ENCODE assay signal across 2 cellular contexts in genomic region chrX:129357428-129357827, GRCh38.
DNase-seq lines count a peak whose midpoint lies in the region; ATAC-seq, FAIRE-seq and TF ChIP-seq lines count a peak whose summit lies in the region.
"Not testable (repeated sequence)": the region's sequence is repeated elsewhere in the genome, so short reads cannot be mapped to it uniquely, and the experiment has no call there.

No MANE protein-coding gene starts in this region.

- intact Hi-C loops in K562 (cut with micrococcal nuclease): not testable (repeated sequence)

- not testable (repeated sequence) for H3K4me1 ChIP-seq in HEK293 (ENCODE audit: control insufficient read depth, insufficient read depth, low read length); K562 (replicated peaks in 1 of 2; ENCODE audit: control insufficient read depth in 2 of 2, insufficient read depth in 2 of 2, low read length in 2 of 2)

- not testable (repeated sequence) for BruUV-seq in K562 (replicated peaks; lab: Mats Ljungman, UMichigan)

- POLR2A ChIA-PET in HEK293 (lab: Yijun Ruan, JAX); K562 (lab: Yijun Ruan, JAX): not testable (repeated sequence)

- H3K4me3 ChIP-seq in HEK293 (ENCODE audit: low read depth, low read length); K562: not testable (repeated sequence)

- DNase-seq in K562 (ENCODE audit: extremely low read depth in 1 of 4, low spot score in 3 of 4): not testable (repeated sequence)

- TF ChIP-seq POLR2A in K562 (conservative IDR thresholded peaks at IDR 0.05): not testable (repeated sequence)

- not testable (repeated sequence) for H3K27ac ChIP-seq in HEK293 (ENCODE audit: extremely low read depth, low read depth, low read length); K562 (ENCODE audit: extremely low read depth, low read depth, low read length)

- not testable (repeated sequence) for H3K4me2 ChIP-seq in K562 (ENCODE audit: insufficient read depth, low read length)

- not testable (repeated sequence) for TF ChIP-seq CTCF in HEK293 (tag by site-specific recombination; IDR thresholded peaks at IDR 0.05); K562 (IDR thresholded peaks at IDR 0.05 in 2 of 3, conservative IDR thresholded peaks at IDR 0.05 in 1 of 3; ENCODE audit: insufficient read depth in 2 of 3, low read depth in 1 of 3, low read length in 3 of 3)

- in situ Hi-C loops in K562 (cut with MboI): not testable (repeated sequence)

- 0% methylated on average over 3 of the region's 4 CpGs for WGBS in K562 (ENCODE audit: insufficient coverage, low coverage, missing lambda C conversion rate)

- not testable (repeated sequence) for H4K20me1 ChIP-seq in K562 (replicated peaks; ENCODE audit: control insufficient read depth, insufficient read depth, low read length)

- CTCF ChIA-PET in HEK293 (lab: Yijun Ruan, JAX): interaction anchor here (0.9 kb wide), 1 partner anchor 39 kb away, joined by 4 read pairs; no protein-coding TSS in a partner anchor
- CTCF ChIA-PET in K562 (lab: Yijun Ruan, JAX; ENCODE audit: low intra/inter-chr PET ratio): not testable (repeated sequence)

- H3K79me2 ChIP-seq in K562 (ENCODE audit: control insufficient read depth, insufficient read depth, low read length): not testable (repeated sequence)

- not testable (repeated sequence) for TF ChIP-seq RAD21 in K562 (CRISPR knock-in tag; conservative IDR thresholded peaks at IDR 0.05 in 1 of 2, IDR thresholded peaks at IDR 0.05 in 1 of 2)

- not testable (repeated sequence) for FAIRE-seq in K562 (lab: Jason Lieb, UNC)

- not testable (repeated sequence) for H2AFZ ChIP-seq in K562 (ENCODE audit: low read depth, low read length)

- H3K27me3 ChIP-seq in K562 (ENCODE audit: control insufficient read depth in 2 of 2, insufficient read depth in 2 of 2, low read length in 2 of 2): not testable (repeated sequence)

- H3K36me3 ChIP-seq in HEK293 (ENCODE audit: control insufficient read depth in 2 of 2, insufficient read depth in 1 of 2, low read length in 2 of 2); K562 (ENCODE audit: control insufficient read depth, insufficient read depth, low read length): not testable (repeated sequence)

- ATAC-seq in K562: not testable (repeated sequence)

- not testable (repeated sequence) for H3K9ac ChIP-seq in K562 (ENCODE audit: insufficient read depth in 1 of 2, low read depth in 2 of 2, low read length in 2 of 2)

- H3K9me3 ChIP-seq in HEK293 (ENCODE audit: control insufficient read depth, insufficient read depth, low read depth, low read length); K562 (replicated peaks; ENCODE audit: control insufficient read depth, insufficient read depth, low read depth, low read length): not testable (repeated sequence)

- TF ChIP-seq EP300 in K562 (IDR thresholded peaks at IDR 0.05; ENCODE audit: low read length): not testable (repeated sequence)

- not testable (repeated sequence) for H3K9me1 ChIP-seq in K562 (ENCODE audit: control insufficient read depth, insufficient read depth, low read length)

TF ChIP-seq in HEK293, 187 proteins besides CTCF, POLR2A, EP300 and RAD21:
- TF ChIP-seq ZNF280D (tag by site-specific recombination; IDR thresholded peaks at IDR 0.05) (peak; percentile 69; the same call in 1 of the 2 replicates), ZNF146 (tag by site-specific recombination; IDR thresholded peaks at IDR 0.05) (peak; percentile 93)

TF ChIP-seq in K562, 482 proteins besides CTCF, POLR2A, EP300 and RAD21:
- TF ChIP-seq ZNF146 (CRISPR knock-in tag; IDR thresholded peaks at IDR 0.05; ENCODE audit: unreplicated experiment): peak; percentile 56
